14 cellular contexts compared by ENCODE assay signal in the genomic region with DNA sequence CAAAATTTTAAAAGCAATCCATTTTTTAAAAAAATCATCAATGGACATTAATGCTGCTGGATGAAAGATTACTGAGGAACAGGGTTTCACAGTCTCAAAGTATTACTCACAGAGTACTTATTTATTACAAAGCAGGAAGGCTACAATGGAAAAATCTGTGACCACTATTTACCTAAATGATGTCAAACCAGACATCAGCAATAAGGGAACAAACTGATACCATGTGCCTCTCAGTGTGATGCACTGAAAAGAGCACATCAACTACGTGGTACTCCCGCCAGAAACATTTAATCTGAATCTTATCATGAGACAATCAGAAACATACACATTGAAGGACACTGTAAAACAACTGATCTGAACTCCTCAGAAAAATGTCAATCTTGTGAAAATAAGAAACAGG.
DNase-seq lines count a peak whose midpoint lies in the region; FAIRE-seq and TF ChIP-seq lines count a peak whose summit lies in the region.
"Had no signal": no experiment of that assay in that cellular context is flagged by ENCODE, and none has a peak within 500 bp of the region (broad histone marks: within the 10 kb centered on the region; RNA-seq: fewer than 3 reads in every experiment).

No MANE protein-coding gene starts in this region.

- DNase-seq in fibroblast of gingiva (ENCODE audit: low read depth) (peak; percentile 60), skeletal muscle cell (ENCODE audit: low read depth) (peak; percentile 43), frontal cortex (ENCODE audit: low spot score in 2 of 2) (no peak), NCI-H2171 (lab: John Stamatoyannopoulos, UW) (no peak), type B pancreatic cell (ENCODE audit: extremely low spot score, unreplicated experiment) (no peak), HEK293T (ENCODE audit: extremely low spot score) (no peak)
- DNase-seq: activated CD4-positive, alpha-beta memory T cell treated with anti-CD3 and anti-CD28 coated beads for 36 hours; activated naive CD4-positive, alpha-beta T cell; CD4-positive, alpha-beta memory T cell; cerebellar nuclear complex; stimulated activated CD4-positive, alpha-beta T cell treated with anti-CD3 and anti-CD28 coated beads, Interleukin-4, amount 100 ng/mL, for 4 hours; stimulated activated naive CD4-positive, alpha-beta T cell treated with Interleukin-2 at 50 U/mL for 16 hours had no signal

- H3K4me3 ChIP-seq in HEK293 (ENCODE audit: low read depth, low read length) (no peak overlapping the region), skeletal muscle cell (ENCODE audit: low read depth, low read length) (no peak overlapping the region)

- FAIRE-seq in frontal cortex (lab: Jason Lieb, UNC), result no peak

- POLR2A ChIA-PET in HEK293 (lab: Yijun Ruan, JAX), result no interaction called here
- POLR2A ChIA-PET in HEK293T (lab: Yijun Ruan, JAX), result no interaction called here

- CTCF ChIA-PET in HEK293 (lab: Yijun Ruan, JAX), result no interaction called here
- CTCF ChIA-PET in HEK293T (lab: Yijun Ruan, JAX), result no interaction called here

- no peak overlapping the region for H3K27ac Mint-ChIP-seq in type B pancreatic cell
- H3K27ac Mint-ChIP-seq: activated CD4-positive, alpha-beta memory T cell treated with anti-CD3 and anti-CD28 coated beads for 36 hours had no signal

- no peak for TF ChIP-seq CTCF in HEK293 (tag by site-specific recombination; IDR thresholded peaks at IDR 0.05)
- no peak for TF ChIP-seq CTCF in VCaP (conservative IDR thresholded peaks at IDR 0.05)
- TF ChIP-seq CTCF in type B pancreatic cell (conservative IDR thresholded peaks at IDR 0.05), result no peak

- H3K9me3 ChIP-seq in HEK293 (ENCODE audit: control insufficient read depth, insufficient read depth, low read depth, low read length), result no peaks in the 10 kb centered on the region

- H3K9me3 Mint-ChIP-seq in type B pancreatic cell, result no peaks in the 10 kb centered on the region
- H3K9me3 Mint-ChIP-seq: activated CD4-positive, alpha-beta memory T cell treated with anti-CD3 and anti-CD28 coated beads for 36 hours; CD4-positive, alpha-beta memory T cell had no signal

- no peaks in the 10 kb centered on the region for H3K36me3 ChIP-seq in HEK293 (ENCODE audit: control insufficient read depth in 2 of 2, insufficient read depth in 1 of 2, low read length in 2 of 2)

- H3K27me3 Mint-ChIP-seq in type B pancreatic cell, result no peaks in the 10 kb centered on the region
- H3K27me3 Mint-ChIP-seq: activated CD4-positive, alpha-beta memory T cell treated with anti-CD3 and anti-CD28 coated beads for 36 hours; CD4-positive, alpha-beta memory T cell had no signal

- H3K27ac ChIP-seq in HEK293 (ENCODE audit: extremely low read depth, low read depth, low read length) (no peak overlapping the region), VCaP (peak overlapping the region; percentile 18)

- H3K36me3 Mint-ChIP-seq in type B pancreatic cell, result no peaks in the 10 kb centered on the region
- H3K36me3 Mint-ChIP-seq: activated CD4-positive, alpha-beta memory T cell treated with anti-CD3 and anti-CD28 coated beads for 36 hours had no signal

- peaks cover 18% of the 10 kb centered on the region for H3K4me1 Mint-ChIP-seq in type B pancreatic cell (ENCODE audit: unreplicated experiment)

- H3K4me1 ChIP-seq in HEK293 (ENCODE audit: control insufficient read depth, insufficient read depth, low read length), result peaks cover 6% of the 10 kb centered on the region

- no peak overlapping the region for H3K4me3 Mint-ChIP-seq in type B pancreatic cell
- H3K4me3 Mint-ChIP-seq: activated CD4-positive, alpha-beta memory T cell treated with anti-CD3 and anti-CD28 coated beads for 36 hours; CD4-positive, alpha-beta memory T cell had no signal

TF ChIP-seq in HEK293, 187 proteins besides CTCF, POLR2A, EP300 and RAD21:
- TF ChIP-seq ZEB2 (tag by site-specific recombination; IDR thresholded peaks at IDR 0.05), result 0 out of 2 replicates have a peak, but pooled peaks have one; percentile 12
- TF ChIP-seq, protein P1, sequence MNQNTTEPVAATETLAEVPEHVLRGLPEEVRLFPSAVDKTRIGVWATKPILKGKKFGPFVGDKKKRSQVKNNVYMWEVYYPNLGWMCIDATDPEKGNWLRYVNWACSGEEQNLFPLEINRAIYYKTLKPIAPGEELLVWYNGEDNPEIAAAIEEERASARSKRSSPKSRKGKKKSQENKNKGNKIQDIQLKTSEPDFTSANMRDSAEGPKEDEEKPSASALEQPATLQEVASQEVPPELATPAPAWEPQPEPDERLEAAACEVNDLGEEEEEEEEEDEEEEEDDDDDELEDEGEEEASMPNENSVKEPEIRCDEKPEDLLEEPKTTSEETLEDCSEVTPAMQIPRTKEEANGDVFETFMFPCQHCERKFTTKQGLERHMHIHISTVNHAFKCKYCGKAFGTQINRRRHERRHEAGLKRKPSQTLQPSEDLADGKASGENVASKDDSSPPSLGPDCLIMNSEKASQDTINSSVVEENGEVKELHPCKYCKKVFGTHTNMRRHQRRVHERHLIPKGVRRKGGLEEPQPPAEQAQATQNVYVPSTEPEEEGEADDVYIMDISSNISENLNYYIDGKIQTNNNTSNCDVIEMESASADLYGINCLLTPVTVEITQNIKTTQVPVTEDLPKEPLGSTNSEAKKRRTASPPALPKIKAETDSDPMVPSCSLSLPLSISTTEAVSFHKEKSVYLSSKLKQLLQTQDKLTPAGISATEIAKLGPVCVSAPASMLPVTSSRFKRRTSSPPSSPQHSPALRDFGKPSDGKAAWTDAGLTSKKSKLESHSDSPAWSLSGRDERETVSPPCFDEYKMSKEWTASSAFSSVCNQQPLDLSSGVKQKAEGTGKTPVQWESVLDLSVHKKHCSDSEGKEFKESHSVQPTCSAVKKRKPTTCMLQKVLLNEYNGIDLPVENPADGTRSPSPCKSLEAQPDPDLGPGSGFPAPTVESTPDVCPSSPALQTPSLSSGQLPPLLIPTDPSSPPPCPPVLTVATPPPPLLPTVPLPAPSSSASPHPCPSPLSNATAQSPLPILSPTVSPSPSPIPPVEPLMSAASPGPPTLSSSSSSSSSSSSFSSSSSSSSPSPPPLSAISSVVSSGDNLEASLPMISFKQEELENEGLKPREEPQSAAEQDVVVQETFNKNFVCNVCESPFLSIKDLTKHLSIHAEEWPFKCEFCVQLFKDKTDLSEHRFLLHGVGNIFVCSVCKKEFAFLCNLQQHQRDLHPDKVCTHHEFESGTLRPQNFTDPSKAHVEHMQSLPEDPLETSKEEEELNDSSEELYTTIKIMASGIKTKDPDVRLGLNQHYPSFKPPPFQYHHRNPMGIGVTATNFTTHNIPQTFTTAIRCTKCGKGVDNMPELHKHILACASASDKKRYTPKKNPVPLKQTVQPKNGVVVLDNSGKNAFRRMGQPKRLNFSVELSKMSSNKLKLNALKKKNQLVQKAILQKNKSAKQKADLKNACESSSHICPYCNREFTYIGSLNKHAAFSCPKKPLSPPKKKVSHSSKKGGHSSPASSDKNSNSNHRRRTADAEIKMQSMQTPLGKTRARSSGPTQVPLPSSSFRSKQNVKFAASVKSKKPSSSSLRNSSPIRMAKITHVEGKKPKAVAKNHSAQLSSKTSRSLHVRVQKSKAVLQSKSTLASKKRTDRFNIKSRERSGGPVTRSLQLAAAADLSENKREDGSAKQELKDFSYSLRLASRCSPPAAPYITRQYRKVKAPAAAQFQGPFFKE (tag by site-specific recombination; IDR thresholded peaks at IDR 0.05; ENCODE audit: borderline replicate concordance), result no peak
- no peak for TF ChIP-seq ZNF394 (tag by site-specific recombination; IDR thresholded peaks at IDR 0.05; ENCODE audit: borderline replicate concordance)

TF ChIP-seq in HEK293T, 16 proteins besides CTCF, POLR2A, EP300 and RAD21:
- TF ChIP-seq LEF1 (IDR thresholded peaks at IDR 0.05; ENCODE audit: borderline replicate concordance), result no peak
- TF ChIP-seq CTBP1 (IDR thresholded peaks at IDR 0.05; ENCODE audit: borderline replicate concordance), result no peak
- TF ChIP-seq, protein P2, sequence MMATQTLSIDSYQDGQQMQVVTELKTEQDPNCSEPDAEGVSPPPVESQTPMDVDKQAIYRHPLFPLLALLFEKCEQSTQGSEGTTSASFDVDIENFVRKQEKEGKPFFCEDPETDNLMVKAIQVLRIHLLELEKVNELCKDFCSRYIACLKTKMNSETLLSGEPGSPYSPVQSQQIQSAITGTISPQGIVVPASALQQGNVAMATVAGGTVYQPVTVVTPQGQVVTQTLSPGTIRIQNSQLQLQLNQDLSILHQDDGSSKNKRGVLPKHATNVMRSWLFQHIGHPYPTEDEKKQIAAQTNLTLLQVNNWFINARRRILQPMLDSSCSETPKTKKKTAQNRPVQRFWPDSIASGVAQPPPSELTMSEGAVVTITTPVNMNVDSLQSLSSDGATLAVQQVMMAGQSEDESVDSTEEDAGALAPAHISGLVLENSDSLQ (IDR thresholded peaks at IDR 0.05), result no peak
- no peak for TF ChIP-seq SUZ12 (IDR thresholded peaks at IDR 0.05)
- no peak for TF ChIP-seq FOXA1 (IDR thresholded peaks at IDR 0.05)
- no peak for TF ChIP-seq BHLHE40 (IDR thresholded peaks at IDR 0.05; ENCODE audit: borderline replicate concordance)
- TF ChIP-seq FOXK2 (IDR thresholded peaks at IDR 0.05), result no peak
- no peak for TF ChIP-seq SP1 (IDR thresholded peaks at IDR 0.05)
- TF ChIP-seq FOXM1 (IDR thresholded peaks at IDR 0.05; ENCODE audit: borderline replicate concordance), result no peak
- no peak for TF ChIP-seq NFRKB (IDR thresholded peaks at IDR 0.05)
- TF ChIP-seq L3MBTL2 (conservative IDR thresholded peaks at IDR 0.05), result no peak
- no peak for TF ChIP-seq ZNF384 (IDR thresholded peaks at IDR 0.05)
- TF ChIP-seq ARNT (IDR thresholded peaks at IDR 0.05), result no peak
- no peak for TF ChIP-seq ELF4 (IDR thresholded peaks at IDR 0.05)
- no peak for TF ChIP-seq HDGF (IDR thresholded peaks at IDR 0.05; ENCODE audit: borderline replicate concordance)
- no peak for TF ChIP-seq TARDBP (IDR thresholded peaks at IDR 0.05)

Comparison
In these comparisons a context has a peak if more than half of its experiments do, and no peak if none do; other contexts are left out.
1. DNase-seq: peak in fibroblast of gingiva (single experiment) and skeletal muscle cell (single experiment); none in frontal cortex (0 of 2), NCI-H2171 (single experiment), type B pancreatic cell (single experiment) and HEK293T (single experiment).